ENCODE assay signal across 15 cellular contexts in genomic region chr7:81604075-81604807, GRCh38.
DNase-seq lines count a peak whose midpoint lies in the region; ATAC-seq, FAIRE-seq and TF ChIP-seq lines count a peak whose summit lies in the region.
"Had no signal": no experiment of that assay in that cellular context is flagged by ENCODE, and none has a peak within 500 bp of the region (broad histone marks: within the 10 kb centered on the region; RNA-seq: fewer than 3 reads in every experiment).

No MANE protein-coding gene starts in this region.

- no peak for TF ChIP-seq CTCF in AG04450 (IDR thresholded peaks at IDR 0.05; ENCODE audit: low read depth, low read length)
- no peak for TF ChIP-seq CTCF in astrocyte (IDR thresholded peaks at IDR 0.05; ENCODE audit: insufficient read depth, low read depth, low read length)
- TF ChIP-seq CTCF in osteocyte (IDR thresholded peaks at IDR 0.05): no peak

- POLR2A ChIA-PET in AG04450 (lab: Yijun Ruan, JAX): no interaction called here

- H3K27ac Mint-ChIP-seq in astrocyte (ENCODE audit: unreplicated experiment) (no peak overlapping the region), osteocyte (ENCODE audit: unreplicated experiment) (no peak overlapping the region)
- H3K27ac Mint-ChIP-seq: activated naive CD8-positive, alpha-beta T cell treated with anti-CD3 and anti-CD28 coated beads, Interleukin-2, amount 10 ng/mL, durations not matched to agents 7 days and 5 days; memory B cell; stimulated activated effector memory CD8-positive, alpha-beta T cell treated with anti-CD3 and anti-CD28 coated beads, Interleukin-12 subunit alpha, Interleukin-12 subunit beta, amount 100 ng/mL, for 72 hours had no signal

- FAIRE-seq in HTR-8/SVneo (lab: Jason Lieb, UNC) (no peak), astrocyte (lab: Jason Lieb, UNC) (peak; percentile 32)

- H3K27ac ChIP-seq in AG04450 (ENCODE audit: low read depth, low read length): peak overlapping the region; percentile 33
- peak overlapping the region; percentile 45 for H3K27ac ChIP-seq in astrocyte (ENCODE audit: low read depth, low read length)
- H3K27ac ChIP-seq: BLaER1 treated with 17β-estradiol and CSF1 and Interleukin-3, amounts not matched to agents 10 nM and 100 nM; dorsolateral prefrontal cortex; Peyer's patch had no signal

- H3K27me3 ChIP-seq in AG04450 (ENCODE audit: control insufficient read depth, insufficient read depth, low read length): no peaks in the 10 kb centered on the region
- H3K27me3 ChIP-seq in astrocyte (ENCODE audit: insufficient read depth, low read length): no peaks in the 10 kb centered on the region
- H3K27me3 ChIP-seq: BLaER1 treated with 17β-estradiol and CSF1 and Interleukin-3, amounts not matched to agents 10 nM and 100 nM; dorsolateral prefrontal cortex; Peyer's patch had no signal

- no peak overlapping the region for H3K4me3 Mint-ChIP-seq in astrocyte (ENCODE audit: unreplicated experiment)
- no peak overlapping the region for H3K4me3 Mint-ChIP-seq in osteocyte (ENCODE audit: unreplicated experiment)
- H3K4me3 Mint-ChIP-seq: activated naive CD8-positive, alpha-beta T cell treated with anti-CD3 and anti-CD28 coated beads, Interleukin-2, amount 10 ng/mL, durations not matched to agents 7 days and 5 days; memory B cell; stimulated activated effector memory CD8-positive, alpha-beta T cell treated with anti-CD3 and anti-CD28 coated beads, Interleukin-12 subunit alpha, Interleukin-12 subunit beta, amount 100 ng/mL, for 72 hours had no signal

- H3K36me3 ChIP-seq in astrocyte (ENCODE audit: insufficient read depth, low read length): no peaks in the 10 kb centered on the region
- H3K36me3 ChIP-seq: BLaER1 treated with 17β-estradiol and CSF1 and Interleukin-3, amounts not matched to agents 10 nM and 100 nM; Peyer's patch had no signal

- H3K36me3 Mint-ChIP-seq in astrocyte (ENCODE audit: low read depth, unreplicated experiment) (no peaks in the 10 kb centered on the region), osteocyte (ENCODE audit: unreplicated experiment) (peaks cover 12% of the 10 kb centered on the region)
- H3K36me3 Mint-ChIP-seq: activated naive CD8-positive, alpha-beta T cell treated with anti-CD3 and anti-CD28 coated beads, Interleukin-2, amount 10 ng/mL, durations not matched to agents 7 days and 5 days; memory B cell; stimulated activated effector memory CD8-positive, alpha-beta T cell treated with anti-CD3 and anti-CD28 coated beads, Interleukin-12 subunit alpha, Interleukin-12 subunit beta, amount 100 ng/mL, for 72 hours had no signal

- H3K4me2 ChIP-seq in astrocyte (ENCODE audit: low read length): peak overlapping the region; percentile 57
- H3K4me2 ChIP-seq: BLaER1 treated with 17β-estradiol and CSF1 and Interleukin-3, amounts not matched to agents 10 nM and 100 nM had no signal

- H3K4me1 Mint-ChIP-seq in astrocyte (ENCODE audit: low read depth, unreplicated experiment) (peaks cover 5% of the 10 kb centered on the region), osteocyte (ENCODE audit: unreplicated experiment) (peaks cover 11% of the 10 kb centered on the region)
- H3K4me1 Mint-ChIP-seq: activated naive CD8-positive, alpha-beta T cell treated with anti-CD3 and anti-CD28 coated beads, Interleukin-2, amount 10 ng/mL, durations not matched to agents 7 days and 5 days; memory B cell; stimulated activated effector memory CD8-positive, alpha-beta T cell treated with anti-CD3 and anti-CD28 coated beads, Interleukin-12 subunit alpha, Interleukin-12 subunit beta, amount 100 ng/mL, for 72 hours had no signal

- no peak overlapping the region for H3K9ac ChIP-seq in astrocyte (ENCODE audit: low read length)
- H3K9ac ChIP-seq: BLaER1 treated with 17β-estradiol and CSF1 and Interleukin-3, amounts not matched to agents 10 nM and 100 nM had no signal

- H3K79me2 ChIP-seq in astrocyte (ENCODE audit: insufficient read depth, low read length): no peaks in the 10 kb centered on the region

- no peak overlapping the region for H2AFZ ChIP-seq in astrocyte (ENCODE audit: low read depth, low read length)

- H3K9me3 ChIP-seq in AG04450 (ENCODE audit: control insufficient read depth, insufficient read depth, low read length): no peaks in the 10 kb centered on the region
- H3K9me3 ChIP-seq in astrocyte (ENCODE audit: insufficient read depth, low read depth, low read length): no peaks in the 10 kb centered on the region
- H3K9me3 ChIP-seq: BLaER1 treated with 17β-estradiol and CSF1 and Interleukin-3, amounts not matched to agents 10 nM and 100 nM; Peyer's patch had no signal

- H3K4me3 ChIP-seq in AG04450 (ENCODE audit: low read depth, low read length) (no peak overlapping the region), astrocyte (ENCODE audit: insufficient read depth, low read depth, low read length) (no peak overlapping the region)
- H3K4me3 ChIP-seq: BLaER1 treated with 17β-estradiol and CSF1 and Interleukin-3, amounts not matched to agents 10 nM and 100 nM; dorsolateral prefrontal cortex; Peyer's patch had no signal

- peak; percentile 84 for DNase-seq in AG04450 (ENCODE audit: low read depth, low spot score)
- peak; percentile 48 for DNase-seq in HTR-8/SVneo (ENCODE audit: insufficient read length, low spot score)
- peak; percentile 99 for DNase-seq in astrocyte (ENCODE audit: low read depth)
- DNase-seq in left lobe of liver (ENCODE audit: low spot score): no peak
- no peak for DNase-seq in osteocyte (ENCODE audit: extremely low spot score, unreplicated experiment)
- no peak for DNase-seq in DMS79 (lab: John Stamatoyannopoulos, UW)
- no peak for DNase-seq in C1 segment of cervical spinal cord (lab: John Stamatoyannopoulos, UW)
- no peak for DNase-seq in activated CD8-positive, alpha-beta memory T cell treated with anti-CD3 and anti-CD28 coated beads for 24 hours
- DNase-seq: activated naive CD8-positive, alpha-beta T cell treated with anti-CD3 and anti-CD28 coated beads, Interleukin-2, amount 10 ng/mL, durations not matched to agents 7 days and 5 days; dorsolateral prefrontal cortex; head of caudate nucleus; Peyer's patch had no signal

- peak; percentile 54 for ATAC-seq in left lobe of liver
- ATAC-seq: stimulated activated effector memory CD8-positive, alpha-beta T cell treated with anti-CD3 and anti-CD28 coated beads, Interleukin-12 subunit alpha, Interleukin-12 subunit beta, amount 100 ng/mL, for 72 hours had no signal

- no peaks in the 10 kb centered on the region for H4K20me1 ChIP-seq in astrocyte (ENCODE audit: insufficient read depth, low read length)
- H4K20me1 ChIP-seq: BLaER1 treated with 17β-estradiol and CSF1 and Interleukin-3, amounts not matched to agents 10 nM and 100 nM had no signal

- peaks cover 22% of the 10 kb centered on the region for H3K4me1 ChIP-seq in astrocyte (ENCODE audit: insufficient read depth, low read length)
- H3K4me1 ChIP-seq: BLaER1 treated with 17β-estradiol and CSF1 and Interleukin-3, amounts not matched to agents 10 nM and 100 nM; Peyer's patch had no signal

- no peaks in the 10 kb centered on the region for H3K9me3 Mint-ChIP-seq in astrocyte (ENCODE audit: unreplicated experiment)
- peaks cover 4% of the 10 kb centered on the region for H3K9me3 Mint-ChIP-seq in osteocyte (ENCODE audit: unreplicated experiment)
- H3K9me3 Mint-ChIP-seq: activated naive CD8-positive, alpha-beta T cell treated with anti-CD3 and anti-CD28 coated beads, Interleukin-2, amount 10 ng/mL, durations not matched to agents 7 days and 5 days had no signal

- CTCF ChIA-PET in AG04450 (lab: Charles Lee): interaction anchor here (0.8 kb wide), 1 partner anchor 103 kb away, joined by 3 read pairs; no protein-coding TSS in a partner anchor

- H3K27me3 Mint-ChIP-seq in astrocyte (ENCODE audit: low read depth, unreplicated experiment) (no peaks in the 10 kb centered on the region), osteocyte (ENCODE audit: unreplicated experiment) (no peaks in the 10 kb centered on the region)
- H3K27me3 Mint-ChIP-seq: activated naive CD8-positive, alpha-beta T cell treated with anti-CD3 and anti-CD28 coated beads, Interleukin-2, amount 10 ng/mL, durations not matched to agents 7 days and 5 days; memory B cell had no signal

Comparison
In these comparisons a context has a peak if more than half of its experiments do, and no peak if none do; other contexts are left out.
1. DNase-seq: peak in AG04450 (single experiment), HTR-8/SVneo (single experiment) and astrocyte (single experiment); none in left lobe of liver (single experiment), osteocyte (single experiment), DMS79 (single experiment), C1 segment of cervical spinal cord (0 of 14) and activated CD8-positive, alpha-beta memory T cell treated with anti-CD3 and anti-CD28 coated beads for 24 hours (single experiment).